ENCODE assay signal across 8 cellular contexts in genomic region chr10:28984431-28984830, GRCh38.
DNase-seq lines count a peak whose midpoint lies in the region; ATAC-seq and TF ChIP-seq lines count a peak whose summit lies in the region.

No MANE protein-coding gene starts in this region.

- H3K36me3 ChIP-seq in upper lobe of left lung, result no peaks in the 10 kb centered on the region

- WGBS in upper lobe of left lung, 2 donors, result 7 to 19% methylated on average over 6 of the region's 6 CpGs

- no peaks in the 10 kb centered on the region for H3K9me3 ChIP-seq in upper lobe of left lung

- no peak overlapping the region for H3K27ac ChIP-seq in upper lobe of left lung

- no peak for TF ChIP-seq CTCF in upper lobe of left lung (IDR thresholded peaks at IDR 0.05)

- H3K27me3 ChIP-seq in upper lobe of left lung, result no peaks in the 10 kb centered on the region

- TF ChIP-seq POLR2A in upper lobe of left lung (IDR thresholded peaks at IDR 0.05), result no peak

- TF ChIP-seq EP300 in upper lobe of left lung (IDR thresholded peaks at IDR 0.05), result no peak

- DNase-seq in AG08396 (ENCODE audit: low spot score), result peak; percentile 71
- peak; percentile 69 to 73 for DNase-seq in Kasumi-1 (lab: John Stamatoyannopoulos, UW)
- peak; percentile 96 for DNase-seq in amniotic epithelial cell (ENCODE audit: low read depth)
- DNase-seq in iris pigment epithelial cell (ENCODE audit: low read depth), result peak; percentile 95
- peak; percentile 61 to 93 for DNase-seq in upper lobe of left lung
- no peak for DNase-seq in activated CD8-positive, alpha-beta memory T cell treated with anti-CD3 and anti-CD28 coated beads, Interleukin-2, amount 50 U/mL, for 48 hours
- no peak for DNase-seq in middle frontal gyrus (ENCODE audit: extremely low spot score, low spot score)

- no peak overlapping the region for H3K4me3 ChIP-seq in upper lobe of left lung

- H3K4me1 ChIP-seq in upper lobe of left lung, result peaks cover 6 to 12% (median 11%) of the 10 kb centered on the region in 4 donors

- ATAC-seq in GM18909 (IDR thresholded peaks at IDR 0.05; ENCODE audit: poor library complexity, unreplicated experiment) (peak; percentile 81), upper lobe of left lung (ENCODE audit: low FRiP score in 2 of 2) (peak; percentile 94)

Comparison
In these comparisons a context has a peak if more than half of its experiments do, and no peak if none do; other contexts are left out.
1. DNase-seq: peak in AG08396 (single experiment), Kasumi-1 (2 of 2), amniotic epithelial cell (single experiment), iris pigment epithelial cell (single experiment) and upper lobe of left lung (2 of 2); none in activated CD8-positive, alpha-beta memory T cell treated with anti-CD3 and anti-CD28 coated beads, Interleukin-2, amount 50 U/mL, for 48 hours (single experiment) and middle frontal gyrus (single experiment).